Comparison of ENCODE assay signal across 8 cellular contexts in the genomic region with DNA sequence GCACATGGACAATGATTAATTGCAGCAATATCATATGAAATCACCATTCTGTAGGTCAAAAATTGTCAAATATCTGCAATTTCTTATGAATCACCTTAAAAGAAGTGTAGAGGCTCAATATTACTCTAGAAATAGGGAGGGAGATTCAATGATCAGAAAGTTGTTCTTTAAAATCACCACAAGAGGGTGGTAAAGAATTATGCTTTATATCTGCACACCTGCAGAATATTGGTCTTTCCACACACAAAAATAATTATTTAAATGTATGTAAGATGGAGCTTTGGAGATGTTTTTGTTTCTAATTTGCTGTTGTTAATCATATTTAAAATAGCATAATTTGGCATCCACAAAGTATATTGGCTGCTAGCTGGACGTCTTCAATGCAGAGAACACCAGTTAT.
DNase-seq lines count a peak whose midpoint lies in the region; ATAC-seq, FAIRE-seq and TF ChIP-seq lines count a peak whose summit lies in the region.
"Not testable (repeated sequence)": the region's sequence is repeated elsewhere in the genome, so short reads cannot be mapped to it uniquely, and the experiment has no call there.

No MANE protein-coding gene starts in this region.

- not testable (repeated sequence) for H4K20me1 ChIP-seq in HCT116 (ENCODE audit: insufficient read depth); MM.1S (ENCODE audit: insufficient read depth, low read length); OCI-LY3 (ENCODE audit: insufficient read depth, low read length); K562 (replicated peaks; ENCODE audit: control insufficient read depth, insufficient read depth, low read length); neural cell (ENCODE audit: insufficient read depth)

- not testable (repeated sequence) for BruUV-seq in HCT116 (replicated peaks; lab: Mats Ljungman, UMichigan); K562 (replicated peaks; lab: Mats Ljungman, UMichigan)

- not testable (repeated sequence) for H3K4me1 ChIP-seq in A549; HCT116 (ENCODE audit: control insufficient read depth in 1 of 2, insufficient read depth in 2 of 2, low read length in 2 of 2); MM.1S (ENCODE audit: low read length); OCI-LY3 (ENCODE audit: low read length); K562 (replicated peaks in 1 of 2; ENCODE audit: control insufficient read depth in 2 of 2, insufficient read depth in 2 of 2, low read length in 2 of 2)

- not testable (repeated sequence) for H3K9ac ChIP-seq in HCT116 (ENCODE audit: low read length); MM.1S (ENCODE audit: low read length); OCI-LY3 (ENCODE audit: low read length); K562 (ENCODE audit: insufficient read depth in 1 of 2, low read depth in 2 of 2, low read length in 2 of 2); neural cell (ENCODE audit: low read length)

- DNase-seq in A549 (ENCODE audit: low read depth in 1 of 2, low spot score in 1 of 2) (peak in 1 of 2 experiments; percentile 7), MM.1S (peak; percentile 28), K562 (ENCODE audit: extremely low read depth in 1 of 4, low spot score in 3 of 4) (peak in 2 of 4 experiments; percentile 3 to 4), fibroblast of villous mesenchyme (ENCODE audit: low read depth) (peak; percentile 13)
- DNase-seq in GM10248 (ENCODE audit: extremely low spot score); HCT116 (ENCODE audit: low read depth, low spot score): not testable (repeated sequence)

- TF ChIP-seq POLR2A in A549 (IDR thresholded peaks at IDR 0.05; ENCODE audit: low read length); HCT116 (IDR thresholded peaks at IDR 0.05; ENCODE audit: borderline replicate concordance, extremely low read depth, insufficient read depth, insufficient read length); K562 (conservative IDR thresholded peaks at IDR 0.05): not testable (repeated sequence)

- H2AFZ ChIP-seq in HCT116 (ENCODE audit: low read depth, low read length, poor library complexity, severe bottlenecking); MM.1S (ENCODE audit: low read length); OCI-LY3 (ENCODE audit: low read depth, low read length); K562 (ENCODE audit: low read depth, low read length); neural cell (ENCODE audit: low read depth, low read length): not testable (repeated sequence)

- H3K36me3 ChIP-seq in HCT116 (ENCODE audit: control insufficient read depth in 1 of 2, insufficient read depth in 2 of 2, low read length in 2 of 2); MM.1S (replicated peaks; ENCODE audit: insufficient read depth, low read length); OCI-LY3 (replicated peaks; ENCODE audit: low read depth, low read length); K562 (ENCODE audit: control insufficient read depth, insufficient read depth, low read length); neural cell (ENCODE audit: insufficient read depth, low read length): not testable (repeated sequence)

- H3K9me2 ChIP-seq in HCT116 (ENCODE audit: insufficient read depth); MM.1S (replicated peaks; ENCODE audit: insufficient read depth, low read length); neural cell (ENCODE audit: insufficient read depth, low read length): not testable (repeated sequence)

- not testable (repeated sequence) for H3F3A ChIP-seq in MM.1S (ENCODE audit: insufficient read depth, low read length); neural cell (ENCODE audit: insufficient read depth, low read length, poor library complexity, severe bottlenecking)

- WGBS in A549 (ENCODE audit: missing lambda C conversion rate) = 0% methylated on average over 1 of the region's 1 CpG
- WGBS in K562 (ENCODE audit: insufficient coverage, low coverage, missing lambda C conversion rate) = 0% methylated on average over 1 of the region's 1 CpG

- RAD21 ChIA-PET in HCT116 (lab: Charles Lee; ENCODE audit: low non-redundant PET in 1 of 2, low total read pairs in 2 of 2, uncharacterized antibody in 2 of 2, unreplicated experiment in 2 of 2) = not testable (repeated sequence)

- in situ Hi-C loops in K562 (cut with MboI) = not testable (repeated sequence)

- intact Hi-C loops in HCT116 (cut with micrococcal nuclease) = loop anchor here (2.0 kb wide), 1 partner anchor 294 kb away; no protein-coding TSS in a partner anchor
- intact Hi-C loops in K562 (cut with micrococcal nuclease) = not testable (repeated sequence)

- TF ChIP-seq RAD21 in A549 (conservative IDR thresholded peaks at IDR 0.05 in 1 of 2, IDR thresholded peaks at IDR 0.05 in 1 of 2) (peak; percentile 62 to 67), HCT116 (IDR thresholded peaks at IDR 0.05; ENCODE audit: low read depth) (peak; percentile 49), K562 (CRISPR knock-in tag; conservative IDR thresholded peaks at IDR 0.05 in 1 of 2, IDR thresholded peaks at IDR 0.05 in 1 of 2) (peak; percentile 37 to 56), neural cell (conservative IDR thresholded peaks at IDR 0.05) (peak; percentile 86)

- H3K27ac ChIP-seq in A549; HCT116 (ENCODE audit: low read depth, low read length); MM.1S (ENCODE audit: low read length); OCI-LY3 (ENCODE audit: low read length); K562 (ENCODE audit: extremely low read depth, low read depth, low read length); neural cell (ENCODE audit: low read length): not testable (repeated sequence)

- peak; percentile 56 for TF ChIP-seq CTCF in A549 (IDR thresholded peaks at IDR 0.05)
- TF ChIP-seq CTCF in GM10248 (IDR thresholded peaks at IDR 0.05; ENCODE audit: control extremely low read depth, extremely low read depth, low read depth, missing control alignments) = peak; percentile 9
- peak; percentile 9 to 39 (median 34); a peak in 3 of 6 replicates for TF ChIP-seq CTCF in HCT116 (IDR thresholded peaks at IDR 0.05 in 2 of 3, conservative IDR thresholded peaks at IDR 0.05 in 1 of 3; ENCODE audit: borderline replicate concordance in 1 of 3, insufficient read depth in 1 of 3, low read depth in 2 of 3, low read length in 2 of 3)
- peak; percentile 42 for TF ChIP-seq CTCF in MM.1S (IDR thresholded peaks at IDR 0.05; ENCODE audit: low read length)
- peak; percentile 55 for TF ChIP-seq CTCF in OCI-LY3 (IDR thresholded peaks at IDR 0.05; ENCODE audit: low read depth, low read length)
- peak in 1 of 3 experiments; percentile 46; a peak in 2 of 6 replicates for TF ChIP-seq CTCF in K562 (IDR thresholded peaks at IDR 0.05 in 2 of 3, conservative IDR thresholded peaks at IDR 0.05 in 1 of 3; ENCODE audit: insufficient read depth in 2 of 3, low read depth in 1 of 3, low read length in 3 of 3)
- TF ChIP-seq CTCF in fibroblast of villous mesenchyme (IDR thresholded peaks at IDR 0.05; ENCODE audit: insufficient read depth, low read depth, low read length) = peak; percentile 41
- TF ChIP-seq CTCF in neural cell (IDR thresholded peaks at IDR 0.05; ENCODE audit: poor library complexity, severe bottlenecking) = peak; percentile 83

- peak in 1 of 2 experiments; percentile 79; a peak in 3 of 6 replicates for ATAC-seq in A549
- peak; percentile 57 for ATAC-seq in HCT116
- ATAC-seq in K562 = 0 out of 3 replicates have a peak, but pooled peaks have one; percentile 57

- FAIRE-seq in A549 (lab: Jason Lieb, UNC) = not testable (repeated sequence)
- FAIRE-seq in K562 (lab: Jason Lieb, UNC) = peak; percentile 67

- not testable (repeated sequence) for H3K27me3 ChIP-seq in HCT116 (ENCODE audit: insufficient read depth, low read length); MM.1S (replicated peaks; ENCODE audit: insufficient read depth, low read length); K562 (ENCODE audit: control insufficient read depth in 2 of 2, insufficient read depth in 2 of 2, low read length in 2 of 2); neural cell (ENCODE audit: insufficient read depth, low read depth, low read length)
- H3K27me3 ChIP-seq in OCI-LY3 (ENCODE audit: low read depth, low read length) = peaks cover 14% of the 10 kb centered on the region; the same call in 1 of the 2 replicates

- H3K9me1 ChIP-seq in K562 (ENCODE audit: control insufficient read depth, insufficient read depth, low read length) = not testable (repeated sequence)

- CTCF ChIA-PET in A549 (lab: Yijun Ruan, JAX) (interaction anchor here (0.9 to 1.9 kb wide), 11 partner anchors 9 to 321 kb away, joined by 3 to 9 read pairs (median 4); no protein-coding TSS in a partner anchor), GM10248 (lab: Yijun Ruan, JAX) (interaction anchor here (1.3 to 1.4 kb wide), 2 partner anchors 11 to 385 kb away, joined by 4 to 6 read pairs; no protein-coding TSS in a partner anchor), HCT116 (lab: Charles Lee) (interaction anchor here (1.3 kb wide), 1 partner anchor 170 kb away, joined by 6 read pairs; no protein-coding TSS in a partner anchor)
- CTCF ChIA-PET in K562 (lab: Yijun Ruan, JAX; ENCODE audit: low intra/inter-chr PET ratio) = not testable (repeated sequence)

- POLR2A ChIA-PET in A549 (lab: Yijun Ruan, JAX); GM10248 (lab: Yijun Ruan, JAX); HCT116 (lab: Charles Lee); K562 (lab: Yijun Ruan, JAX): not testable (repeated sequence)

- H3K9me3 ChIP-seq in A549; HCT116 (ENCODE audit: control insufficient read depth in 1 of 2, insufficient read depth in 1 of 2, low read depth in 1 of 2, low read length in 2 of 2); MM.1S (replicated peaks; ENCODE audit: insufficient read depth, low read length); OCI-LY3 (ENCODE audit: insufficient read depth, low read length); K562 (replicated peaks; ENCODE audit: control insufficient read depth, insufficient read depth, low read depth, low read length); neural cell (ENCODE audit: low read length): not testable (repeated sequence)

- not testable (repeated sequence) for TF ChIP-seq EP300 in A549 (IDR thresholded peaks at IDR 0.05); K562 (IDR thresholded peaks at IDR 0.05; ENCODE audit: low read length); neural cell (conservative IDR thresholded peaks at IDR 0.05; ENCODE audit: poor library complexity, severe bottlenecking)

- not testable (repeated sequence) for H3K4me2 ChIP-seq in A549; HCT116 (ENCODE audit: low read length); MM.1S (ENCODE audit: low read depth, low read length); OCI-LY3 (ENCODE audit: low read length); K562 (ENCODE audit: insufficient read depth, low read length); neural cell (ENCODE audit: low read length)

- H3K79me2 ChIP-seq in HCT116 (ENCODE audit: insufficient read depth, low read length); MM.1S (ENCODE audit: low read length); OCI-LY3 (ENCODE audit: low read length); K562 (ENCODE audit: control insufficient read depth, insufficient read depth, low read length); neural cell (replicated peaks; ENCODE audit: insufficient read depth, low read length): not testable (repeated sequence)

- H3K4me3 ChIP-seq in A549; HCT116 (replicated peaks in 1 of 2; ENCODE audit: low read depth in 1 of 2, low read length in 2 of 2); MM.1S (ENCODE audit: low read length); OCI-LY3 (ENCODE audit: low read length); K562; fibroblast of villous mesenchyme (ENCODE audit: low read depth, low read length); neural cell (ENCODE audit: low read length): not testable (repeated sequence)
